ENCODE assay signal across 1 cellular context in the genomic region with DNA sequence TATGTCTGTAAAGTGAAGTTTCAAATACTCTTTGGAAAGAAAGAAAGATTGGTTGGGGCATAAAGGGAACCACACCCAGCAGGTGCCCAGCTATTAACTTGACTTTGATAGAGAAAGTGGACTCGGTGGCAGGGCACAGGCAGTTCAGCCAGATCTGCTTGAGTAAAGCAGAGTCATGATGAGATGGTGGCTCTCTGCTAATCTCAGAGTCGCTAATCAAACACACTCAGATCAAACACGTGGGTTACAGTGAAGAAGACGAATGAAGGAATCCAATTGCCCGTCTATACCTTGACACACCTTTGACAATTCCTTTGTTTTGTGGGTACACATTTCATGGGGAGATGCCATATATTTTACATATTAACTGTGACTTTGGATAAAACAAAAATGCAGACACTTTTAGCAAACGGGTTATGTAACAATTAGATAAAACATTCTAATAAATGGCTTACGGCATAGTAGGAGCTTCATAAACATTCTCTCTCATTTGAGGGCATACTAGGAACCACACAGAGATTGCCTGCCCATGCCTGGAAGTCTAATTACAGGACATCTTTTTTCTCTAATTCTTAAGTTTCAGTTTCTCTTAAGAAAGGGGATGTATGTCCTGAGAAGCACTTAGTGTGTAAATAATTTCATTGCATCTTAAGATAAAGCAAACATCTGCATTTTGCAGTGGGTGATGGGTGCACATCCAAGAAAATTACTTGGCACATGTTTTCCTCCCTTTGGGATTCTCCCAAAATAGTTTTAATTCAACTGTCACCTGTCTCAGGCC.
A peak's percentile ranks its signal among the peaks of the same experiment; 100 is the strongest.
TF ChIP-seq lines count a peak whose summit lies in the region.

No MANE protein-coding gene starts in this region.

TF ChIP-seq in K562, 482 proteins besides CTCF, POLR2A, EP300 and RAD21 (continued from another document):
- TF ChIP-seq SFPQ (IDR thresholded peaks at IDR 0.05; ENCODE audit: low read depth, low read length) (no peak), HNRNPL (IDR thresholded peaks at IDR 0.05; ENCODE audit: low read depth, low read length) (no peak), PCBP1 (IDR thresholded peaks at IDR 0.05; ENCODE audit: low read depth, low read length, poor library complexity, severe bottlenecking) (no peak), DPF2 (IDR thresholded peaks at IDR 0.05) (peak; percentile 84), SOX6 (IDR thresholded peaks at IDR 0.05) (no peak), SP2 (IDR thresholded peaks at IDR 0.05; ENCODE audit: extremely low read depth, low read depth, low read length, poor library complexity, severe bottlenecking) (no peak), ZNF655 (CRISPR knock-in tag; IDR thresholded peaks at IDR 0.05) (no peak), ZNF217 (CRISPR knock-in tag; IDR thresholded peaks at IDR 0.05) (no peak)
- TF ChIP-seq, protein P1, sequence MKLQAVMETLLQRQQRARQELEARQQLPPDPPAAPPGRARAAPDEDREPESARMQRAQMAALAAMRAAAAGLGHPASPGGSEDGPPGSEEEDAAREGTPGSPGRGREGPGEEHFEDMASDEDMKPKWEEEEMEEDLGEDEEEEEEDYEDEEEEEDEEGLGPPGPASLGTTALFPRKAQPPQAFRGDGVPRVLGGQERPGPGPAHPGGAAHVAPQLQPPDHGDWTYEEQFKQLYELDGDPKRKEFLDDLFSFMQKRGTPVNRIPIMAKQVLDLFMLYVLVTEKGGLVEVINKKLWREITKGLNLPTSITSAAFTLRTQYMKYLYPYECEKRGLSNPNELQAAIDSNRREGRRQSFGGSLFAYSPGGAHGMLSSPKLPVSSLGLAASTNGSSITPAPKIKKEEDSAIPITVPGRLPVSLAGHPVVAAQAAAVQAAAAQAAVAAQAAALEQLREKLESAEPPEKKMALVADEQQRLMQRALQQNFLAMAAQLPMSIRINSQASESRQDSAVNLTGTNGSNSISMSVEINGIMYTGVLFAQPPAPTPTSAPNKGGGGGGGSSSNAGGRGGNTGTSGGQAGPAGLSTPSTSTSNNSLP (IDR thresholded peaks at IDR 0.05; ENCODE audit: borderline replicate concordance, low read depth, low read length) = peak; percentile 87
